Comparison of ENCODE assay signal across 18 cellular contexts in the genomic region with DNA sequence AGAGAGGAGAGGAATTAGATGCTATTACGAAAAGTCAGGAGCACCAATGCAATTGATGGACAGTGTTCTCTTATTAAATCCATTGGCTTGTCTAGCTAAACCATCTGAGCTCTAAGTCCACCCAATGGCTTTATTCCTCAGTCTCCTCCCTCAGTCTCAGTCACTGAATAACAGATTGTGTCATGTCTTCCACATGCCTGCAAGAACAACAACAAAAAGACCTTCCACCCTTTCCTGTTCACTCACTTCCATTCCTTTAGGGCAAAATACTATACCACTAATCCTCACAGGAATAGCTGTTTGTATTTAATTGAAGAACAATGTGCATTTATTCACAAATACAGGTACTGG.
"Had no signal": no experiment of that assay in that cellular context is flagged by ENCODE, and none has a peak within 500 bp of the region (broad histone marks: within the 10 kb centered on the region; RNA-seq: fewer than 3 reads in every experiment).

No MANE protein-coding gene starts in this region.

- H3K9me3 Mint-ChIP-seq: activated CD4-positive, alpha-beta T cell treated with anti-CD3 and anti-CD28 coated beads, Interleukin-2, amount 10 ng/mL, durations not matched to agents 24 days and 14 days; activated CD8-positive, alpha-beta T cell treated with anti-CD3 and anti-CD28 coated beads for 36 hours; memory B cell; stimulated activated effector memory CD8-positive, alpha-beta T cell treated with anti-CD3 and anti-CD28 coated beads, Interleukin-12 subunit alpha, Interleukin-12 subunit beta, amount 100 ng/mL, for 72 hours had no signal

- H3K4me3 Mint-ChIP-seq: activated CD4-positive, alpha-beta T cell treated with anti-CD3 and anti-CD28 coated beads, Interleukin-2, amount 10 ng/mL, durations not matched to agents 24 days and 14 days; effector memory CD8-positive, alpha-beta T cell; memory B cell; stimulated activated effector memory CD8-positive, alpha-beta T cell treated with anti-CD3 and anti-CD28 coated beads, Interleukin-12 subunit alpha, Interleukin-12 subunit beta, amount 100 ng/mL, for 72 hours had no signal

- DNase-seq: activated CD4-positive, alpha-beta T cell treated with anti-CD3 and anti-CD28 coated beads, Interleukin-2, amount 10 ng/mL, durations not matched to agents 24 days and 14 days; activated effector memory CD4-positive, alpha-beta T cell treated with anti-CD3 and anti-CD28 coated beads, Interleukin-2, amount 50 U/mL, for 16 hours; activated naive CD4-positive, alpha-beta T cell treated with anti-CD3 and anti-CD28 coated beads, Interleukin-2, amount 50 U/mL, for 16 hours; adrenal gland; dermis blood vessel endothelial cell; effector memory CD8-positive, alpha-beta T cell; heart left ventricle; kidney glomerular epithelial cell; left ventricle myocardium superior; mucosa of descending colon; naive B cell; pancreas; sigmoid colon; stimulated activated CD4-positive, alpha-beta T cell treated with anti-CD3 and anti-CD28 coated beads, Interleukin-4, amount 100 ng/mL, for 24 hours had no signal

- H3K4me1 Mint-ChIP-seq: memory B cell; stimulated activated effector memory CD8-positive, alpha-beta T cell treated with anti-CD3 and anti-CD28 coated beads, Interleukin-12 subunit alpha, Interleukin-12 subunit beta, amount 100 ng/mL, for 72 hours had no signal

- ATAC-seq: effector memory CD8-positive, alpha-beta T cell; gastroesophageal sphincter; heart left ventricle; left ventricle myocardium superior; mucosa of descending colon; pancreas had no signal

- H3K27me3 Mint-ChIP-seq: activated CD8-positive, alpha-beta T cell treated with anti-CD3 and anti-CD28 coated beads for 36 hours had no signal

- H3K27ac Mint-ChIP-seq: effector memory CD8-positive, alpha-beta T cell; memory B cell; naive B cell; stimulated activated effector memory CD8-positive, alpha-beta T cell treated with anti-CD3 and anti-CD28 coated beads, Interleukin-12 subunit alpha, Interleukin-12 subunit beta, amount 100 ng/mL, for 72 hours had no signal

- H3K36me3 Mint-ChIP-seq: memory B cell; stimulated activated effector memory CD8-positive, alpha-beta T cell treated with anti-CD3 and anti-CD28 coated beads, Interleukin-12 subunit alpha, Interleukin-12 subunit beta, amount 100 ng/mL, for 72 hours had no signal
